ENCODE assay signal across 19 cellular contexts in the genomic region with DNA sequence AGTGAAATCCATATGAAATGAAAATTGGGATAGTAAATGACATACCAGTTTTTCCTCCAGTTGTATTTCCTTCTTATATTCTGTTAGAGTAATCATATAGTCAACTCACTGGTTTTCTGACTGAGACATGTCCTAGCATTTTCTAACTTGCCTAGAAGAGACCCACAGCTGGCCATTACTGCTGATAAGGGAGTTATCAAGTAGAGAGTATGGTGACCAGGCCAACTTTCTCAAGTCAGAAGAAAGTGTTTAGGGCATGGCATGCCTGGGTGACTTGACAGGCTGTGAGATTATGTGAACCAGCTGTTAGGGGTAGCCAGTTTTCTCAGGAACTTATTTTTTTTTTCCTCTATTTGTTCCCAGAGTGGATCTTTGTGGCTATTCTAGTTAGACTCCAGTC.
DNase-seq lines count a peak whose midpoint lies in the region; ATAC-seq, FAIRE-seq and TF ChIP-seq lines count a peak whose summit lies in the region.
"Had no signal": no experiment of that assay in that cellular context is flagged by ENCODE, and none has a peak within 500 bp of the region (broad histone marks: within the 10 kb centered on the region; RNA-seq: fewer than 3 reads in every experiment).

No MANE protein-coding gene starts in this region.

- H3K4me3 ChIP-seq in bronchial epithelial cell (ENCODE audit: low read depth, low read length) (no peak overlapping the region), neural cell (ENCODE audit: low read length) (peak overlapping the region; percentile 48), HAP-1 (no peak overlapping the region)
- H3K4me3 ChIP-seq in CD8-positive, alpha-beta memory T cell (ENCODE audit: low read length) = no peak overlapping the region
- H3K4me3 ChIP-seq: SK-N-MC had no signal

- H3K36me3 Mint-ChIP-seq in CD8-positive, alpha-beta memory T cell = peaks cover 17 to 51% (median 18%) of the 10 kb centered on the region in 3 donors

- no peaks in the 10 kb centered on the region for H3K9me2 ChIP-seq in neural cell (ENCODE audit: insufficient read depth, low read length)

- TF ChIP-seq RAD21 in neural cell (conservative IDR thresholded peaks at IDR 0.05) = no peak

- H3K27me3 ChIP-seq in bronchial epithelial cell (ENCODE audit: control insufficient read depth, insufficient read depth, low read length) (no peaks in the 10 kb centered on the region), neural cell (ENCODE audit: insufficient read depth, low read depth, low read length) (no peaks in the 10 kb centered on the region), HAP-1 (ENCODE audit: low read depth) (no peaks in the 10 kb centered on the region)
- no peaks in the 10 kb centered on the region for H3K27me3 ChIP-seq in CD8-positive, alpha-beta memory T cell (ENCODE audit: insufficient read depth, low read length, poor library complexity, severe bottlenecking)

- H4K20me1 ChIP-seq in neural cell (ENCODE audit: insufficient read depth) = no peaks in the 10 kb centered on the region

- H3K4me2 ChIP-seq in neural cell (ENCODE audit: low read length) = peak overlapping the region; percentile 38

- no peak overlapping the region for H3K9ac ChIP-seq in neural cell (ENCODE audit: low read length)

- H3K4me3 Mint-ChIP-seq in CD8-positive, alpha-beta memory T cell = no peak overlapping the region
- H3K4me3 Mint-ChIP-seq: CD8-positive, alpha-beta T cell; H9 had no signal

- no peak overlapping the region for H2AFZ ChIP-seq in neural cell (ENCODE audit: low read depth, low read length)

- CTCF ChIA-PET in CD8-positive, alpha-beta memory T cell (lab: Charles Lee) = no interaction called here

- peak; percentile 50 for ATAC-seq in HG02610 (IDR thresholded peaks at IDR 0.05; ENCODE audit: unreplicated experiment)
- ATAC-seq: CD8-positive, alpha-beta T cell; Panc1 had no signal

- H3K27ac ChIP-seq in neural cell (ENCODE audit: low read length) = no peak overlapping the region
- H3K27ac ChIP-seq in CD8-positive, alpha-beta memory T cell (ENCODE audit: low read depth, low read length) = no peak overlapping the region
- H3K27ac ChIP-seq: SK-N-MC had no signal

- no peaks in the 10 kb centered on the region for H3K4me1 ChIP-seq in CD8-positive, alpha-beta memory T cell (ENCODE audit: insufficient read depth, low read length)
- H3K4me1 ChIP-seq in HAP-1 = peaks cover 16% of the 10 kb centered on the region

- POLR2A ChIA-PET in CD8-positive, alpha-beta memory T cell (lab: Charles Lee) = no interaction called here

- no peaks in the 10 kb centered on the region for H3K9me3 Mint-ChIP-seq in CD8-positive, alpha-beta memory T cell
- H3K9me3 Mint-ChIP-seq: CD8-positive, alpha-beta T cell had no signal

- no peak overlapping the region for H3K27ac Mint-ChIP-seq in CD8-positive, alpha-beta memory T cell
- H3K27ac Mint-ChIP-seq: CD8-positive, alpha-beta T cell; H9 had no signal

- no peaks in the 10 kb centered on the region for H3K79me2 ChIP-seq in neural cell (replicated peaks; ENCODE audit: insufficient read depth, low read length)

- no peaks in the 10 kb centered on the region for H3K4me1 Mint-ChIP-seq in CD8-positive, alpha-beta memory T cell

- no peaks in the 10 kb centered on the region for H3F3A ChIP-seq in neural cell (ENCODE audit: insufficient read depth, low read length, poor library complexity, severe bottlenecking)

- peak; percentile 48 for DNase-seq in NCI-H1105 treated with DMSO at 0.1 percent for 48 hours (lab: John Stamatoyannopoulos, UW)
- no peak for DNase-seq in NCI-H1105 (lab: John Stamatoyannopoulos, UW)
- peak; percentile 68 for DNase-seq in bronchial epithelial cell (ENCODE audit: low read depth)
- DNase-seq in stimulated activated CD4-positive, alpha-beta T cell treated with anti-CD3 and anti-CD28 coated beads, Interleukin-2, amount 100 ng/mL, for 24 hours = no peak
- no peak for DNase-seq in CD8-positive, alpha-beta memory T cell
- DNase-seq in HAP-1 (ENCODE audit: low spot score in 2 of 2) = no peak
- DNase-seq: 8988T; CD8-positive, alpha-beta T cell; GF-D8; H9; KBM-7; MV-4-11; NCI-H1436; NCI-H748 treated with DMSO at 0.1 percent for 48 hours had no signal

- TF ChIP-seq CTCF in bronchial epithelial cell (IDR thresholded peaks at IDR 0.05; ENCODE audit: insufficient read depth, low read length, severe bottlenecking) (no peak), neural cell (IDR thresholded peaks at IDR 0.05; ENCODE audit: poor library complexity, severe bottlenecking) (no peak)

- no peaks in the 10 kb centered on the region for H3K27me3 Mint-ChIP-seq in CD8-positive, alpha-beta memory T cell

- H3K9me3 ChIP-seq in neural cell (ENCODE audit: low read length) (no peaks in the 10 kb centered on the region), HAP-1 (no peaks in the 10 kb centered on the region)
- H3K9me3 ChIP-seq in CD8-positive, alpha-beta memory T cell (ENCODE audit: low read length) = no peaks in the 10 kb centered on the region

- in situ Hi-C loops in HAP-1 (cut with MboI; ENCODE audit: low sequenced_read_pairs) = no loop called here

- FAIRE-seq in bronchial epithelial cell (lab: Jason Lieb, UNC) = no peak
- FAIRE-seq: GM12892 had no signal

- H3K36me3 ChIP-seq in bronchial epithelial cell (ENCODE audit: control insufficient read depth, insufficient read depth, low read length) = no peaks in the 10 kb centered on the region
- H3K36me3 ChIP-seq in neural cell (ENCODE audit: insufficient read depth, low read length) = no peaks in the 10 kb centered on the region
- H3K36me3 ChIP-seq in CD8-positive, alpha-beta memory T cell (ENCODE audit: insufficient read depth, low read length) = no peaks in the 10 kb centered on the region
- peaks cover 5% of the 10 kb centered on the region; the same call in 1 of the 2 replicates for H3K36me3 ChIP-seq in HAP-1 (replicated peaks)

- no peak for TF ChIP-seq EP300 in neural cell (conservative IDR thresholded peaks at IDR 0.05; ENCODE audit: poor library complexity, severe bottlenecking)

TF ChIP-seq in neural cell, 6 proteins besides CTCF, POLR2A, EP300 and RAD21:
- no peak for TF ChIP-seq TAF1 (IDR thresholded peaks at IDR 0.05; ENCODE audit: low read depth)
TF ChIP-seq in neural cell: peak in this region for 0.

Comparison
In these comparisons a context has a peak if more than half of its experiments do, and no peak if none do; other contexts are left out.
1. DNase-seq: peak in NCI-H1105 treated with DMSO at 0.1 percent for 48 hours (single experiment) and bronchial epithelial cell (single experiment); none in NCI-H1105 (single experiment), stimulated activated CD4-positive, alpha-beta T cell treated with anti-CD3 and anti-CD28 coated beads, Interleukin-2, amount 100 ng/mL, for 24 hours (0 of 2), CD8-positive, alpha-beta memory T cell (0 of 5) and HAP-1 (0 of 2).